In the genomic region with DNA sequence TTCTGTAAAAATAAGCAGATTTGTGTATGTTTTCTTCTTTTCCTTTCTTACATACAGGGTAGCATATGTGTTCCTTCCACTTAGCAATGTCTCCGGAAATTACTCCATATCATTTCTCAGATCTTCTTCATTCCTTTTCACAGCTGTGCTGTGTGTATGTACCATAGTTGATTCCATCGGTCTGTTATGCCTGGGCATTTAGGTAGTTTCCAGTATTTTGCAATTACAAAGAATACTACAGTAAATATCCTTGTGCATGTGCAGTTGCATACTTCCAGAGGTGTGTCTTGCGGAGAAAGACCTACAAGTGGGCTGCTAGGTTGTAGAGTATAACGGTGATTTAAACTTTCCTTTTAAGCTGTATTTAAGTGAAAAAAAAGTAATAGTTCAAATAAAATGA, we compare ENCODE assay signal across 16 cellular contexts.
DNase-seq lines count a peak whose midpoint lies in the region; ATAC-seq and TF ChIP-seq lines count a peak whose summit lies in the region.
"Had no signal": no experiment of that assay in that cellular context is flagged by ENCODE, and none has a peak within 500 bp of the region (broad histone marks: within the 10 kb centered on the region; RNA-seq: fewer than 3 reads in every experiment).

No MANE protein-coding gene starts in this region.

- no peaks in the 10 kb centered on the region for H3K27me3 Mint-ChIP-seq in MCF 10A (ENCODE audit: insufficient read depth, unreplicated experiment)
- H3K27me3 Mint-ChIP-seq: CD4-positive, alpha-beta memory T cell had no signal

- no peaks in the 10 kb centered on the region for H4K20me1 ChIP-seq in GM23248 (ENCODE audit: insufficient read depth)
- H4K20me1 ChIP-seq: BLaER1 had no signal

- H3K79me2 ChIP-seq in GM23248 (ENCODE audit: insufficient read depth) = no peaks in the 10 kb centered on the region

- peaks cover 9% of the 10 kb centered on the region for H3K36me3 Mint-ChIP-seq in MCF 10A (ENCODE audit: insufficient read depth, unreplicated experiment)

- H3K36me3 ChIP-seq in breast epithelium = no peaks in the 10 kb centered on the region
- no peaks in the 10 kb centered on the region for H3K36me3 ChIP-seq in GM23248 (ENCODE audit: low read depth)

- DNase-seq in MCF 10A (ENCODE audit: unreplicated experiment) = no peak
- DNase-seq in breast epithelium (ENCODE audit: low spot score in 2 of 2) = no peak
- DNase-seq in amniotic epithelial cell (ENCODE audit: low read depth) = peak; percentile 65
- DNase-seq in foreskin keratinocyte = peak in 1 of 2 donors; percentile 70
- DNase-seq in GM23248 = no peak
- no peak for DNase-seq in inferior parietal cortex (ENCODE audit: extremely low spot score)
- no peak for DNase-seq in effector CD4-positive, alpha-beta T cell
- DNase-seq: CD4-positive, alpha-beta memory T cell; DMS153; KBM-7; NCI-H1694 treated with DMSO at 0.1 percent for 48 hours; NCI-H524; NCI-H82; SIG-M5 had no signal

- H2AFZ ChIP-seq in GM23248 = no peak overlapping the region

- no peak overlapping the region for H3K4me3 Mint-ChIP-seq in MCF 10A (ENCODE audit: unreplicated experiment)
- H3K4me3 Mint-ChIP-seq: CD4-positive, alpha-beta memory T cell had no signal

- H3K4me1 ChIP-seq in breast epithelium (no peaks in the 10 kb centered on the region), foreskin keratinocyte (peaks cover 29% of the 10 kb centered on the region), GM23248 (ENCODE audit: insufficient read depth) (peaks cover 10% of the 10 kb centered on the region)
- H3K4me1 ChIP-seq: BLaER1 had no signal

- peaks cover 56% of the 10 kb centered on the region for H3K4me1 Mint-ChIP-seq in MCF 10A (ENCODE audit: insufficient read depth, unreplicated experiment)

- no peak overlapping the region for H3K27ac ChIP-seq in breast epithelium
- peak overlapping the region; percentile 39 for H3K27ac ChIP-seq in foreskin keratinocyte
- no peak overlapping the region for H3K27ac ChIP-seq in GM23248
- H3K27ac ChIP-seq: BLaER1 had no signal

- H3K9me3 Mint-ChIP-seq in MCF 10A (ENCODE audit: unreplicated experiment) = no peaks in the 10 kb centered on the region
- H3K9me3 Mint-ChIP-seq: CD4-positive, alpha-beta memory T cell had no signal

- CTCF ChIA-PET in MCF 10A (lab: Yijun Ruan, JAX) = interaction anchor here (0.8 kb wide), 1 partner anchor 244 kb away, joined by 3 read pairs; no protein-coding TSS in a partner anchor

- POLR2A ChIA-PET in MCF 10A (lab: Yijun Ruan, JAX) = interaction anchor here (0.7 to 1.6 kb wide), 3 partner anchors 14 to 127 kb away, joined by 3 to 6 read pairs (median 4); no protein-coding TSS in a partner anchor

- in situ Hi-C loops in GM23248 (cut with MboI) = no loop called here

- TF ChIP-seq POLR2A in breast epithelium (IDR thresholded peaks at IDR 0.05) = no peak

- H3K4me3 ChIP-seq in breast epithelium = no peak overlapping the region
- no peak overlapping the region for H3K4me3 ChIP-seq in GM23248
- H3K4me3 ChIP-seq: BLaER1 had no signal

- H3K9me2 ChIP-seq in GM23248 (ENCODE audit: insufficient read depth) = no peaks in the 10 kb centered on the region

- H3K9me3 ChIP-seq in breast epithelium (no peaks in the 10 kb centered on the region), GM23248 (ENCODE audit: low read depth) (no peaks in the 10 kb centered on the region)
- H3K9me3 ChIP-seq: BLaER1 had no signal

- TF ChIP-seq CTCF in MCF 10A (IDR thresholded peaks at IDR 0.05; ENCODE audit: unreplicated experiment) (no peak), breast epithelium (IDR thresholded peaks at IDR 0.05) (no peak), foreskin keratinocyte (conservative IDR thresholded peaks at IDR 0.05) (no peak)

- H3F3A ChIP-seq in GM23248 (ENCODE audit: insufficient read depth) = no peaks in the 10 kb centered on the region; the same call in 1 of the 2 replicates

- H3K9ac ChIP-seq in GM23248 = no peak overlapping the region
- H3K9ac ChIP-seq: BLaER1 had no signal

- no peak overlapping the region for H3K4me2 ChIP-seq in GM23248 (ENCODE audit: unreplicated experiment)
- H3K4me2 ChIP-seq: BLaER1 had no signal

- H3K27ac Mint-ChIP-seq in MCF 10A (ENCODE audit: low read depth, unreplicated experiment) = peak overlapping the region; percentile 57

- intact Hi-C loops in MCF 10A (cut with micrococcal nuclease) = no loop called here
- intact Hi-C loops in breast epithelium (cut with DNase I; ENCODE audit: low total_unique reads) = no loop called here

- BruUV-seq in MCF 10A (replicated peaks; lab: Mats Ljungman, UMichigan) = no TSS peak

- WGBS in GM23248 (ENCODE audit: low coverage in 1 of 2, low lambda C conversion rate in 2 of 2, missing lambda C conversion rate in 2 of 2), 2 experiments = 79 to 88% methylated on average over 4 of the region's 4 CpGs

- no peak for ATAC-seq in foreskin keratinocyte
- ATAC-seq in GM19463 (IDR thresholded peaks at IDR 0.05; ENCODE audit: unreplicated experiment) = no peak

- no peaks in the 10 kb centered on the region for H3K27me3 ChIP-seq in breast epithelium
- H3K27me3 ChIP-seq in foreskin keratinocyte = no peaks in the 10 kb centered on the region
- no peaks in the 10 kb centered on the region for H3K27me3 ChIP-seq in GM23248 (replicated peaks; ENCODE audit: insufficient read depth)
- H3K27me3 ChIP-seq: BLaER1 had no signal
